20 cellular contexts compared by ENCODE assay signal in the genomic region with DNA sequence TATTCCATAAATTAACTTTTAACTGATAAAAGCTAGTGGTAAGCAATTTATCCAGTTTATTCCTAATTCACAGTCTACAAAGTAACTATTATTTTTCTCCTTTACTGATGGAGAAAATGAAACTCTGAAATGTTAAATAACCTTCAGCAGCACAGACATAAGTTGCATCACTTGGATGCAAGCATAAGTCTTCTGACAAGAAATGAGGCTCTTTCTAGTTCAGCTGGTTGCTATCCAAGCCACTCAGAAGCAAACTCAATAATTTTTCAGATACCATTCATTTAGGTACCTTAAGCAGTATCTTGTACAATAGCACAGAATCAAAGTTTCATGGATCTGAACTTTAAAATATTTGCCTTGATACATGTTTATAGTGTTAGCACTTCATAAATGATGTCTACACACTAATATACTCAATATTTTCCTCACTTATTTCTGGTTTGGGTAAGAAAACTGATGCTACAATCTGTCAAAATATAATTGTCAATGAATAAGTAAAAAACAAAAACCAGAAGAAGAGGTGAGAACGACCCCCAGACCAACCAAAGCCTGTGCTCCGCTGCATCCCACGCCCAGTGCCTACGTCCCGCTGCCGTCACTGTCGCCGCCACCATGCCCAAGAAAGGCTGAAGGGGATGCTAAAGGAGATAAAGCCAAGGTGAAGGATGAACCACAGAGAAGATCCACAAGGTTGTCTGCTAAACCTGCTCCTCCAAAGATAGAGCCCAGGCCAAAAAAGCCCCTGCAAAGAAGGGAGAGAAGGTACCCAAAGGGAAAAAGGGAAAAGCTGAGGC. TPM values are rescaled to one million over a fixed set of nuclear protein-coding genes. Genes with fewer than 3 reads are reported as not detected.
DNase-seq lines count a peak whose midpoint lies in the region; ATAC-seq and TF ChIP-seq lines count a peak whose summit lies in the region.
"Had no signal": no experiment of that assay in that cellular context is flagged by ENCODE, and none has a peak within 500 bp of the region (broad histone marks: within the 10 kb centered on the region; RNA-seq: fewer than 3 reads in every experiment).

No MANE protein-coding gene starts in this region.

- ATAC-seq in WTC11 (no peak), GM18505 (IDR thresholded peaks at IDR 0.05; ENCODE audit: unreplicated experiment) (no peak)
- no peak for ATAC-seq in CD4-positive, alpha-beta T cell (ENCODE audit: poor library complexity)
- ATAC-seq: Right ventricle myocardium inferior had no signal

- H3K27me3 ChIP-seq in CD4-positive, alpha-beta T cell (ENCODE audit: control insufficient read depth, insufficient read depth, low read length), result no peaks in the 10 kb centered on the region

- H3K27ac Mint-ChIP-seq in activated T-cell treated with anti-CD3 and anti-CD28 coated beads, Interleukin-2, amount 50 U/mL, for 24 hours, result peak overlapping the region; percentile 13
- H3K27ac Mint-ChIP-seq in WTC11, result peak overlapping the region; percentile 64
- no peak overlapping the region for H3K27ac Mint-ChIP-seq in CD4-positive, alpha-beta T cell
- H3K27ac Mint-ChIP-seq: HFFc6 had no signal

- CTCF ChIA-PET in WTC11 (lab: Charles Lee), result interaction anchor here (1.4 kb wide), 1 partner anchor 46 kb away, joined by 7 read pairs; no protein-coding TSS in a partner anchor
- CTCF ChIA-PET in CD4-positive, alpha-beta T cell (lab: Charles Lee), result interaction anchor here (0.9 kb wide), 1 partner anchor 46 kb away, joined by 3 read pairs; no protein-coding TSS in a partner anchor

- no peaks in the 10 kb centered on the region for H3K27me3 Mint-ChIP-seq in activated T-cell treated with anti-CD3 and anti-CD28 coated beads, Interleukin-2, amount 50 U/mL, for 24 hours
- no peaks in the 10 kb centered on the region for H3K27me3 Mint-ChIP-seq in WTC11 (ENCODE audit: low read depth)
- H3K27me3 Mint-ChIP-seq in CD4-positive, alpha-beta T cell, result no peaks in the 10 kb centered on the region

- H3K27ac ChIP-seq in CD4-positive, alpha-beta T cell (ENCODE audit: low read depth, low read length), result no peak overlapping the region
- H3K27ac ChIP-seq: 22Rv1, KMS-11 had no signal

- TF ChIP-seq CTCF in WTC11 (IDR thresholded peaks at IDR 0.05) (no peak), fibroblast of the aortic adventitia (IDR thresholded peaks at IDR 0.05; ENCODE audit: insufficient read depth, low read length) (no peak)
- TF ChIP-seq CTCF in CD4-positive, alpha-beta T cell (IDR thresholded peaks at IDR 0.05), result no peak

- no peak overlapping the region for H3K4me3 Mint-ChIP-seq in activated T-cell treated with anti-CD3 and anti-CD28 coated beads, Interleukin-2, amount 50 U/mL, for 24 hours
- no peak overlapping the region for H3K4me3 Mint-ChIP-seq in WTC11
- no peak overlapping the region for H3K4me3 Mint-ChIP-seq in CD4-positive, alpha-beta T cell
- H3K4me3 Mint-ChIP-seq: CD14-positive monocyte, HFFc6 had no signal

- no peak for DNase-seq in activated T-cell treated with anti-CD3 and anti-CD28 coated beads, Interleukin-2, amount 50 U/mL, for 24 hours
- DNase-seq in activated T-cell treated with anti-CD3 and anti-CD28 coated beads, Interleukin-2, amount 50 U/mL, for 48 hours, result no peak
- no peak for DNase-seq in WTC11 (ENCODE audit: low spot score)
- DNase-seq in fibroblast of the aortic adventitia (ENCODE audit: low read depth), result peak; percentile 41
- no peak for DNase-seq in NCI-H1436 (lab: John Stamatoyannopoulos, UW)
- DNase-seq in NCI-H1092 treated with DMSO at 0.1 percent for 48 hours (lab: John Stamatoyannopoulos, UW), result no peak
- DNase-seq in CD4-positive, alpha-beta T cell, result no peak
- DNase-seq: DMS79, H7, HFFc6, NCI-H1105, NCI-H345, NCI-H524, NCI-H82, OCI-M1 had no signal

- intact Hi-C loops in CD4-positive, alpha-beta T cell (cut with DNase I, micrococcal nuclease), result no loop called here

- no peak for TF ChIP-seq POLR2A in GM18505 (IDR thresholded peaks at IDR 0.05; ENCODE audit: borderline replicate concordance, extremely low read depth, insufficient read depth, insufficient read length)

- no peak overlapping the region for H3K4me3 ChIP-seq in fibroblast of the aortic adventitia (ENCODE audit: low read depth, low read length)

- peaks cover 30% of the 10 kb centered on the region for H3K4me1 Mint-ChIP-seq in activated T-cell treated with anti-CD3 and anti-CD28 coated beads, Interleukin-2, amount 50 U/mL, for 24 hours (ENCODE audit: low read depth)
- H3K4me1 Mint-ChIP-seq in WTC11, result peaks cover 28% of the 10 kb centered on the region
- H3K4me1 Mint-ChIP-seq in CD4-positive, alpha-beta T cell (ENCODE audit: low read depth), result peaks cover 47% of the 10 kb centered on the region

- POLR2A ChIA-PET in WTC11 (lab: Charles Lee), result no interaction called here
- POLR2A ChIA-PET in CD4-positive, alpha-beta T cell (lab: Charles Lee), result interaction anchor here (1.4 kb wide), 1 partner anchor 16 kb away, joined by 3 read pairs; no protein-coding TSS in a partner anchor

- no peaks in the 10 kb centered on the region for H3K9me3 Mint-ChIP-seq in activated T-cell treated with anti-CD3 and anti-CD28 coated beads, Interleukin-2, amount 50 U/mL, for 24 hours
- peaks cover 4% of the 10 kb centered on the region; the same call in 1 of the 2 replicates for H3K9me3 Mint-ChIP-seq in WTC11
- no peaks in the 10 kb centered on the region for H3K9me3 Mint-ChIP-seq in CD4-positive, alpha-beta T cell
- H3K9me3 Mint-ChIP-seq: HFFc6 had no signal

- H3K36me3 Mint-ChIP-seq in activated T-cell treated with anti-CD3 and anti-CD28 coated beads, Interleukin-2, amount 50 U/mL, for 24 hours (ENCODE audit: low read depth), result peaks cover 8% of the 10 kb centered on the region
- H3K36me3 Mint-ChIP-seq in WTC11, result peaks cover 5% of the 10 kb centered on the region; the same call in 1 of the 2 replicates
- H3K36me3 Mint-ChIP-seq in CD4-positive, alpha-beta T cell (ENCODE audit: low read depth), result peaks cover 35% of the 10 kb centered on the region

- H3K9me3 ChIP-seq in CD4-positive, alpha-beta T cell (ENCODE audit: control insufficient read depth, low read length), result no peaks in the 10 kb centered on the region

TF ChIP-seq in WTC11, 78 proteins besides CTCF, POLR2A, EP300 and RAD21 (continues in another document):
- TF ChIP-seq, protein P1, sequence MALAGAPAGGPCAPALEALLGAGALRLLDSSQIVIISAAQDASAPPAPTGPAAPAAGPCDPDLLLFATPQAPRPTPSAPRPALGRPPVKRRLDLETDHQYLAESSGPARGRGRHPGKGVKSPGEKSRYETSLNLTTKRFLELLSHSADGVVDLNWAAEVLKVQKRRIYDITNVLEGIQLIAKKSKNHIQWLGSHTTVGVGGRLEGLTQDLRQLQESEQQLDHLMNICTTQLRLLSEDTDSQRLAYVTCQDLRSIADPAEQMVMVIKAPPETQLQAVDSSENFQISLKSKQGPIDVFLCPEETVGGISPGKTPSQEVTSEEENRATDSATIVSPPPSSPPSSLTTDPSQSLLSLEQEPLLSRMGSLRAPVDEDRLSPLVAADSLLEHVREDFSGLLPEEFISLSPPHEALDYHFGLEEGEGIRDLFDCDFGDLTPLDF (CRISPR knock-in tag; IDR thresholded peaks at IDR 0.05), result no peak
- TF ChIP-seq, protein P2, sequence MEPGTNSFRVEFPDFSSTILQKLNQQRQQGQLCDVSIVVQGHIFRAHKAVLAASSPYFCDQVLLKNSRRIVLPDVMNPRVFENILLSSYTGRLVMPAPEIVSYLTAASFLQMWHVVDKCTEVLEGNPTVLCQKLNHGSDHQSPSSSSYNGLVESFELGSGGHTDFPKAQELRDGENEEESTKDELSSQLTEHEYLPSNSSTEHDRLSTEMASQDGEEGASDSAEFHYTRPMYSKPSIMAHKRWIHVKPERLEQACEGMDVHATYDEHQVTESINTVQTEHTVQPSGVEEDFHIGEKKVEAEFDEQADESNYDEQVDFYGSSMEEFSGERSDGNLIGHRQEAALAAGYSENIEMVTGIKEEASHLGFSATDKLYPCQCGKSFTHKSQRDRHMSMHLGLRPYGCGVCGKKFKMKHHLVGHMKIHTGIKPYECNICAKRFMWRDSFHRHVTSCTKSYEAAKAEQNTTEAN (CRISPR knock-in tag; IDR thresholded peaks at IDR 0.05), result no peak
- no peak for TF ChIP-seq FOXK1 (CRISPR knock-in tag; IDR thresholded peaks at IDR 0.05)
- TF ChIP-seq, protein P3, sequence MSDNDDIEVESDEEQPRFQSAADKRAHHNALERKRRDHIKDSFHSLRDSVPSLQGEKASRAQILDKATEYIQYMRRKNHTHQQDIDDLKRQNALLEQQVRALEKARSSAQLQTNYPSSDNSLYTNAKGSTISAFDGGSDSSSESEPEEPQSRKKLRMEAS (CRISPR knock-in tag; IDR thresholded peaks at IDR 0.05), result no peak
- TF ChIP-seq, protein P4, sequence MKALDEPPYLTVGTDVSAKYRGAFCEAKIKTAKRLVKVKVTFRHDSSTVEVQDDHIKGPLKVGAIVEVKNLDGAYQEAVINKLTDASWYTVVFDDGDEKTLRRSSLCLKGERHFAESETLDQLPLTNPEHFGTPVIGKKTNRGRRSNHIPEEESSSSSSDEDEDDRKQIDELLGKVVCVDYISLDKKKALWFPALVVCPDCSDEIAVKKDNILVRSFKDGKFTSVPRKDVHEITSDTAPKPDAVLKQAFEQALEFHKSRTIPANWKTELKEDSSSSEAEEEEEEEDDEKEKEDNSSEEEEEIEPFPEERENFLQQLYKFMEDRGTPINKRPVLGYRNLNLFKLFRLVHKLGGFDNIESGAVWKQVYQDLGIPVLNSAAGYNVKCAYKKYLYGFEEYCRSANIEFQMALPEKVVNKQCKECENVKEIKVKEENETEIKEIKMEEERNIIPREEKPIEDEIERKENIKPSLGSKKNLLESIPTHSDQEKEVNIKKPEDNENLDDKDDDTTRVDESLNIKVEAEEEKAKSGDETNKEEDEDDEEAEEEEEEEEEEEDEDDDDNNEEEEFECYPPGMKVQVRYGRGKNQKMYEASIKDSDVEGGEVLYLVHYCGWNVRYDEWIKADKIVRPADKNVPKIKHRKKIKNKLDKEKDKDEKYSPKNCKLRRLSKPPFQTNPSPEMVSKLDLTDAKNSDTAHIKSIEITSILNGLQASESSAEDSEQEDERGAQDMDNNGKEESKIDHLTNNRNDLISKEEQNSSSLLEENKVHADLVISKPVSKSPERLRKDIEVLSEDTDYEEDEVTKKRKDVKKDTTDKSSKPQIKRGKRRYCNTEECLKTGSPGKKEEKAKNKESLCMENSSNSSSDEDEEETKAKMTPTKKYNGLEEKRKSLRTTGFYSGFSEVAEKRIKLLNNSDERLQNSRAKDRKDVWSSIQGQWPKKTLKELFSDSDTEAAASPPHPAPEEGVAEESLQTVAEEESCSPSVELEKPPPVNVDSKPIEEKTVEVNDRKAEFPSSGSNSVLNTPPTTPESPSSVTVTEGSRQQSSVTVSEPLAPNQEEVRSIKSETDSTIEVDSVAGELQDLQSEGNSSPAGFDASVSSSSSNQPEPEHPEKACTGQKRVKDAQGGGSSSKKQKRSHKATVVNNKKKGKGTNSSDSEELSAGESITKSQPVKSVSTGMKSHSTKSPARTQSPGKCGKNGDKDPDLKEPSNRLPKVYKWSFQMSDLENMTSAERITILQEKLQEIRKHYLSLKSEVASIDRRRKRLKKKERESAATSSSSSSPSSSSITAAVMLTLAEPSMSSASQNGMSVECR (CRISPR knock-in tag; IDR thresholded peaks at IDR 0.05; ENCODE audit: borderline replicate concordance), result no peak

RNA-seq across cellular contexts. Expression of a gene that starts 18.1 kb away (rescaled TPM):
- total RNA-seq in WTC11 (2021) (23.6 to 25.9 TPM (median 24.2 TPM) in 3 replicates), fibroblast of the aortic adventitia (ENCODE audit: low replicate concordance) (15.5 and 40.0 TPM in 2 replicates)
- 10 to 100 TPM; 17.9 to 19.4 TPM for total RNA-seq in CD4-positive, alpha-beta T cell
